Comparison of ENCODE assay signal across 16 cellular contexts in the genomic region with DNA sequence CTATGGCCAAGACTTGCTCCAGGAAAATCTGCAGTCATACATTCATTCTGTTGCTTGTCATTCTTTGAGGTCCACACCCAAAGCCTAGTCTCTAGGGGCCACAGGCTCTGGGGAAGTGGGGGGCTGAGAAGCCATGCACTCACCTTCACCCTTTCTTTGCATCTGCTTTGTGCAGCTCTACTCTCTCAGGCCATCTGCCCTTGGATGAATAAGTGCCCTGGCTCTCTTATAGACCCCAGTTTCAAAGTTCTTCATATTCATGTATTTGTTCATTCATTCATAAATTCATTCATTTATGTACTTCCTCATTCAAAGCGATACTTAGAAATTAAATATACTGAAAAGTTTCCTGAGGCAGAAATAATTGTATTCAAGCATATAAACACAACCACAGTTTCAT.
DNase-seq lines count a peak whose midpoint lies in the region; ATAC-seq and TF ChIP-seq lines count a peak whose summit lies in the region.
"Had no signal": no experiment of that assay in that cellular context is flagged by ENCODE, and none has a peak within 500 bp of the region (broad histone marks: within the 10 kb centered on the region; RNA-seq: fewer than 3 reads in every experiment).

No MANE protein-coding gene starts in this region.

- H4K20me1 ChIP-seq in Karpas-422 (ENCODE audit: insufficient read depth, low read depth, low read length) = no peaks in the 10 kb centered on the region

- no peak overlapping the region for H2AFZ ChIP-seq in Karpas-422 (ENCODE audit: low read length)

- ATAC-seq in GM18867 (IDR thresholded peaks at IDR 0.05; ENCODE audit: unreplicated experiment) (peak; percentile 29), GM19452 (IDR thresholded peaks at IDR 0.05; ENCODE audit: unreplicated experiment) (no peak)
- ATAC-seq in activated T-helper 17 cell treated with anti-CD3 and anti-CD28 coated beads, Interleukin-2, amount 50 U/mL, for 72 hours (replicated peaks) = peak; percentile 6
- ATAC-seq in stimulated activated memory B cell treated with anti-CD40 and anti-IgM and Interleukin-4, amounts not matched to agents 10 μg/mL and 1 μg/mL and 100 μg/mL, for 72 hours = peak; percentile 16
- ATAC-seq: HepG2 had no signal

- H3K27me3 ChIP-seq in Karpas-422 (ENCODE audit: low read length) (no peaks in the 10 kb centered on the region), colonic mucosa (no peaks in the 10 kb centered on the region)

- H3K9me3 ChIP-seq in Karpas-422 (ENCODE audit: low read length) (no peaks in the 10 kb centered on the region), colonic mucosa (no peaks in the 10 kb centered on the region)
- H3K9me3 ChIP-seq: A549, Caco-2 had no signal

- H3K27ac ChIP-seq in Karpas-422 (ENCODE audit: low read length) (no peak overlapping the region), colonic mucosa (no peak overlapping the region)
- H3K27ac ChIP-seq: 22Rv1, A549, C4-2B had no signal

- H3K9me2 ChIP-seq in Karpas-422 (replicated peaks; ENCODE audit: insufficient read depth, low read length) = no peaks in the 10 kb centered on the region

- H3K36me3 Mint-ChIP-seq in activated T-helper 17 cell treated with anti-CD3 and anti-CD28 coated beads, Interleukin-2, amount 50 U/mL, for 72 hours (ENCODE audit: low read depth) = no peaks in the 10 kb centered on the region
- no peaks in the 10 kb centered on the region for H3K36me3 Mint-ChIP-seq in stimulated activated memory B cell treated with anti-CD40 and anti-IgM and Interleukin-4, amounts not matched to agents 10 μg/mL and 1 μg/mL and 100 μg/mL, for 72 hours
- H3K36me3 Mint-ChIP-seq in T-helper 2 cell treated with Interferon-gamma antibody and Interleukin-4, amounts not matched to agents 5 μg/mL and 100 μg/mL, for 36 hours (ENCODE audit: low read depth) = no peaks in the 10 kb centered on the region
- H3K36me3 Mint-ChIP-seq: IgD-negative memory B cell had no signal

- peak; percentile 9 for DNase-seq in Karpas-422
- no peak for DNase-seq in T-helper 2 cell treated with Interferon-gamma antibody and Interleukin-4, amounts not matched to agents 5 μg/mL and 100 μg/mL, for 36 hours (ENCODE audit: low spot score)
- no peak for DNase-seq in colonic mucosa
- DNase-seq: AML-193; Caco-2; CD4-positive, alpha-beta T cell; H9 had no signal

- H3K79me2 ChIP-seq in Karpas-422 (ENCODE audit: low read length) = no peaks in the 10 kb centered on the region

- no peak for TF ChIP-seq CTCF in colonic mucosa (IDR thresholded peaks at IDR 0.05)

- no peaks in the 10 kb centered on the region for H3K4me1 ChIP-seq in Karpas-422 (ENCODE audit: low read length)
- H3K4me1 ChIP-seq in colonic mucosa = no peaks in the 10 kb centered on the region
- H3K4me1 ChIP-seq: A549, Caco-2 had no signal

- peaks cover 3% of the 10 kb centered on the region for H3K27me3 Mint-ChIP-seq in activated T-helper 17 cell treated with anti-CD3 and anti-CD28 coated beads, Interleukin-2, amount 50 U/mL, for 72 hours
- peaks cover 22% of the 10 kb centered on the region for H3K27me3 Mint-ChIP-seq in stimulated activated memory B cell treated with anti-CD40 and anti-IgM and Interleukin-4, amounts not matched to agents 10 μg/mL and 1 μg/mL and 100 μg/mL, for 72 hours
- H3K27me3 Mint-ChIP-seq in T-helper 2 cell treated with Interferon-gamma antibody and Interleukin-4, amounts not matched to agents 5 μg/mL and 100 μg/mL, for 36 hours (ENCODE audit: low read depth) = no peaks in the 10 kb centered on the region
- H3K27me3 Mint-ChIP-seq: CD4-positive, alpha-beta T cell had no signal

- intact Hi-C loops in colonic mucosa (cut with DNase I) = no loop called here

- H3K4me3 ChIP-seq in Karpas-422 (ENCODE audit: low read length) (no peak overlapping the region), colonic mucosa (no peak overlapping the region)
- H3K4me3 ChIP-seq: A549 had no signal

- H3K36me3 ChIP-seq in Karpas-422 (ENCODE audit: insufficient read depth, low read length) = no peaks in the 10 kb centered on the region
- H3K36me3 ChIP-seq in colonic mucosa = no peaks in the 10 kb centered on the region

- H3K4me3 Mint-ChIP-seq in activated T-helper 17 cell treated with anti-CD3 and anti-CD28 coated beads, Interleukin-2, amount 50 U/mL, for 72 hours = no peak overlapping the region
- no peak overlapping the region for H3K4me3 Mint-ChIP-seq in stimulated activated memory B cell treated with anti-CD40 and anti-IgM and Interleukin-4, amounts not matched to agents 10 μg/mL and 1 μg/mL and 100 μg/mL, for 72 hours
- H3K4me3 Mint-ChIP-seq in T-helper 2 cell treated with Interferon-gamma antibody and Interleukin-4, amounts not matched to agents 5 μg/mL and 100 μg/mL, for 36 hours = no peak overlapping the region
- H3K4me3 Mint-ChIP-seq: CD4-positive, alpha-beta T cell; H9; IgD-negative memory B cell had no signal

- H3K4me1 Mint-ChIP-seq in activated T-helper 17 cell treated with anti-CD3 and anti-CD28 coated beads, Interleukin-2, amount 50 U/mL, for 72 hours = no peaks in the 10 kb centered on the region
- no peaks in the 10 kb centered on the region for H3K4me1 Mint-ChIP-seq in stimulated activated memory B cell treated with anti-CD40 and anti-IgM and Interleukin-4, amounts not matched to agents 10 μg/mL and 1 μg/mL and 100 μg/mL, for 72 hours
- no peaks in the 10 kb centered on the region for H3K4me1 Mint-ChIP-seq in T-helper 2 cell treated with Interferon-gamma antibody and Interleukin-4, amounts not matched to agents 5 μg/mL and 100 μg/mL, for 36 hours (ENCODE audit: low read depth)

- H3K27ac Mint-ChIP-seq in activated T-helper 17 cell treated with anti-CD3 and anti-CD28 coated beads, Interleukin-2, amount 50 U/mL, for 72 hours = no peak overlapping the region
- H3K27ac Mint-ChIP-seq in stimulated activated memory B cell treated with anti-CD40 and anti-IgM and Interleukin-4, amounts not matched to agents 10 μg/mL and 1 μg/mL and 100 μg/mL, for 72 hours = no peak overlapping the region
- no peak overlapping the region for H3K27ac Mint-ChIP-seq in T-helper 2 cell treated with Interferon-gamma antibody and Interleukin-4, amounts not matched to agents 5 μg/mL and 100 μg/mL, for 36 hours
- H3K27ac Mint-ChIP-seq: CD4-positive, alpha-beta T cell; H9; IgD-negative memory B cell had no signal

- H3K4me2 ChIP-seq in Karpas-422 (ENCODE audit: low read depth, low read length, poor library complexity, severe bottlenecking) = no peak overlapping the region
- H3K4me2 ChIP-seq: A549 had no signal

- H3K9ac ChIP-seq in Karpas-422 (ENCODE audit: low read length) = no peak overlapping the region
- H3K9ac ChIP-seq in colonic mucosa (ENCODE audit: low read depth in 2 of 2, low read length in 2 of 2) = no peak overlapping the region

- peaks cover 3% of the 10 kb centered on the region for H3K9me3 Mint-ChIP-seq in activated T-helper 17 cell treated with anti-CD3 and anti-CD28 coated beads, Interleukin-2, amount 50 U/mL, for 72 hours
- peaks cover 7% of the 10 kb centered on the region for H3K9me3 Mint-ChIP-seq in stimulated activated memory B cell treated with anti-CD40 and anti-IgM and Interleukin-4, amounts not matched to agents 10 μg/mL and 1 μg/mL and 100 μg/mL, for 72 hours
- no peaks in the 10 kb centered on the region for H3K9me3 Mint-ChIP-seq in T-helper 2 cell treated with Interferon-gamma antibody and Interleukin-4, amounts not matched to agents 5 μg/mL and 100 μg/mL, for 36 hours
- H3K9me3 Mint-ChIP-seq: CD4-positive, alpha-beta T cell; IgD-negative memory B cell had no signal
